Comparison of ENCODE assay signal across 10 cellular contexts in the genomic region with DNA sequence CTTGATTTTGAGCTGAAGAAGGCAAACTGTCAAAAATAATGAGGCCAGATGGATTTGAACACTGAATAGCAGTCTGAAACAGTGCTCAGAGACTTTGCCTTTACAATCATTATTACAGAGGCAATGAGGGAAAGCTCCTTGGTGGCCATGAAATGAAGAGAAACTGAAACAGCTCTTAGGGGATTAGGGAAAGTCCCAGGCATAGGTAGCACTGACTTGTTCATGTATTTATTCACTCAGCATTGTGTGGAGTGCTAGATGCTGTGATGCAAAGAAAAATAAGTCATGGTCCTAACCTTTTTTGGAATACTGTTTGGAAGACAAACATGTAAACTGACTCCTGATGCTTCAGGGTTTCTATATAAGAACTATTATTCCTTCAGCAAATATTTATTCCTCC.
DNase-seq lines count a peak whose midpoint lies in the region; ATAC-seq and TF ChIP-seq lines count a peak whose summit lies in the region.
"Had no signal": no experiment of that assay in that cellular context is flagged by ENCODE, and none has a peak within 500 bp of the region (broad histone marks: within the 10 kb centered on the region; RNA-seq: fewer than 3 reads in every experiment).

No MANE protein-coding gene starts in this region.

- H3K4me3 ChIP-seq in mucosa of descending colon (no peak overlapping the region), lower lobe of right lung (no peak overlapping the region)
- H3K4me3 ChIP-seq: K562 had no signal

- intact Hi-C loops in mucosa of descending colon (cut with DNase I, micrococcal nuclease), result no loop called here
- intact Hi-C loops in lower lobe of right lung (cut with DNase I), result no loop called here

- ATAC-seq in GM18858 (IDR thresholded peaks at IDR 0.05; ENCODE audit: unreplicated experiment) (peak; percentile 99), GM21515 (IDR thresholded peaks at IDR 0.05; ENCODE audit: unreplicated experiment) (peak; percentile 99), HG03378 (IDR thresholded peaks at IDR 0.05; ENCODE audit: unreplicated experiment) (peak; percentile 99), mucosa of descending colon (peak; percentile 70), lower lobe of right lung (no peak)
- ATAC-seq: K562 had no signal

- TF ChIP-seq CTCF in mucosa of descending colon (IDR thresholded peaks at IDR 0.05), result no peak
- TF ChIP-seq CTCF in lower lobe of right lung (IDR thresholded peaks at IDR 0.05), result no peak

- no peak for DNase-seq in mucosa of descending colon
- no peak for DNase-seq in HPDE6-E6E7 (ENCODE audit: extremely low spot score)
- DNase-seq in SKM-1 treated with dmso at 0.1 percent for 144 hours (lab: John Stamatoyannopoulos, UW; ENCODE audit: unreplicated experiment), result no peak
- DNase-seq in H4 (ENCODE audit: low spot score), result no peak
- no peak for DNase-seq in lower lobe of right lung
- DNase-seq: mesenchymal stem cell had no signal

- H3K4me1 ChIP-seq in mucosa of descending colon (ENCODE audit: low read depth), result peaks cover 4% of the 10 kb centered on the region
- no peaks in the 10 kb centered on the region for H3K4me1 ChIP-seq in lower lobe of right lung

- H3K27ac ChIP-seq in lower lobe of right lung, result no peak overlapping the region

- no peaks in the 10 kb centered on the region for H3K36me3 ChIP-seq in mucosa of descending colon (ENCODE audit: low read depth)
- H3K36me3 ChIP-seq in lower lobe of right lung, result peaks cover 7% of the 10 kb centered on the region

- H3K9me3 ChIP-seq in mucosa of descending colon (no peaks in the 10 kb centered on the region), lower lobe of right lung (no peaks in the 10 kb centered on the region)

- H3K27me3 ChIP-seq in lower lobe of right lung (ENCODE audit: low read depth), result no peaks in the 10 kb centered on the region

Comparison
In these comparisons a context has a peak if more than half of its experiments do, and no peak if none do; other contexts are left out.
1. ATAC-seq: peak in GM18858 (single experiment), GM21515 (single experiment), HG03378 (single experiment) and mucosa of descending colon (single experiment); none in lower lobe of right lung (0 of 2).